In genomic region chr7:111499027-111499426, GRCh38 we compare ENCODE assay signal across 12 cellular contexts.
DNase-seq lines count a peak whose midpoint lies in the region; ATAC-seq, FAIRE-seq and TF ChIP-seq lines count a peak whose summit lies in the region.
"Had no signal": no experiment of that assay in that cellular context is flagged by ENCODE, and none has a peak within 500 bp of the region (broad histone marks: within the 10 kb centered on the region; RNA-seq: fewer than 3 reads in every experiment).

No MANE protein-coding gene starts in this region.

- TF ChIP-seq POLR2A in IMR-90 (IDR thresholded peaks at IDR 0.05; ENCODE audit: low read depth, low read length) = no peak
- no peak for TF ChIP-seq POLR2A in endothelial cell of umbilical vein (IDR thresholded peaks at IDR 0.05; ENCODE audit: low read depth, low read length)

- peaks cover 10% of the 10 kb centered on the region for H3K4me1 Mint-ChIP-seq in activated CD4-positive, alpha-beta memory T cell treated with anti-CD3 and anti-CD28 coated beads for 36 hours (ENCODE audit: low read depth)
- H3K4me1 Mint-ChIP-seq in activated CD4-positive, alpha-beta memory T cell treated with anti-CD3 and anti-CD28 coated beads, Interleukin-2, amount 10 ng/mL, durations not matched to agents 7 days and 5 days = no peaks in the 10 kb centered on the region
- H3K4me1 Mint-ChIP-seq in type B pancreatic cell (ENCODE audit: unreplicated experiment) = no peaks in the 10 kb centered on the region

- H2BK120ac ChIP-seq in IMR-90 (ENCODE audit: low read depth, low read length) = no peak overlapping the region

- WGBS in IMR-90 (ENCODE audit: extremely low coverage in 2 of 2, insufficient read length in 1 of 2), 2 experiments = no CpG with 5 or more reads among the region's 3 CpGs

- H3K4me3 ChIP-seq in IMR-90 (ENCODE audit: insufficient read depth, low read depth, low read length) (no peak overlapping the region), endothelial cell of umbilical vein (replicated peaks in 1 of 3; ENCODE audit: insufficient read depth in 1 of 3, low read depth in 1 of 3, low read length in 3 of 3) (no peak overlapping the region)

- no peak overlapping the region for H4K91ac ChIP-seq in IMR-90 (ENCODE audit: insufficient read depth, low read depth, low read length)

- no peak for TF ChIP-seq RAD21 in IMR-90 (IDR thresholded peaks at IDR 0.05; ENCODE audit: low read length)

- H3K9me1 ChIP-seq in IMR-90 (ENCODE audit: insufficient read depth, low read length) = no peaks in the 10 kb centered on the region
- H3K9me1 ChIP-seq in endothelial cell of umbilical vein (replicated peaks; ENCODE audit: control insufficient read depth, extremely low read depth, insufficient read depth, low read length) = no peaks in the 10 kb centered on the region

- no peak overlapping the region for H2BK5ac ChIP-seq in IMR-90 (ENCODE audit: low read depth, low read length, poor library complexity, severe bottlenecking)

- H3K14ac ChIP-seq in IMR-90 (replicated peaks; ENCODE audit: low read depth, low read length) = no peak overlapping the region

- no peak overlapping the region for H3K56ac ChIP-seq in IMR-90 (ENCODE audit: extremely low read depth, insufficient read depth, low read length)

- H3K27me3 ChIP-seq in IMR-90 (ENCODE audit: control insufficient read depth, insufficient read depth, low read length) (no peaks in the 10 kb centered on the region), endothelial cell of umbilical vein (ENCODE audit: control insufficient read depth in 2 of 2, insufficient read depth in 2 of 2, low read length in 2 of 2) (no peaks in the 10 kb centered on the region)

- dilution Hi-C loops in IMR-90 (cut with HindIII; ENCODE audit: low sequenced_read_pairs, unreplicated experiment) = no loop called here
- dilution Hi-C loops in endothelial cell of umbilical vein (cut with MboI; ENCODE audit: extremely low pct_ligation_motif_present, low sequenced_read_pairs) = no loop called here

- DNase-seq in activated CD4-positive, alpha-beta memory T cell treated with anti-CD3 and anti-CD28 coated beads for 36 hours = peak; percentile 17
- DNase-seq in activated CD4-positive, alpha-beta memory T cell treated with anti-CD3 and anti-CD28 coated beads, Interleukin-2, amount 10 ng/mL, durations not matched to agents 7 days and 5 days = no peak
- DNase-seq in IMR-90 (peak; percentile 83), endothelial cell of umbilical vein (ENCODE audit: low read depth, low spot score) (peak; percentile 8), renal cortical epithelial cell (ENCODE audit: low read depth) (peak; percentile 89), ureter (ENCODE audit: low spot score) (no peak), type B pancreatic cell (ENCODE audit: extremely low spot score, unreplicated experiment) (no peak)
- DNase-seq: effector memory CD4-positive, alpha-beta T cell; GOT3 had no signal

- H3K4ac ChIP-seq in IMR-90 (ENCODE audit: low read depth, low read length) = no peak overlapping the region

- no peak overlapping the region for H3K27ac Mint-ChIP-seq in activated CD4-positive, alpha-beta memory T cell treated with anti-CD3 and anti-CD28 coated beads for 36 hours
- no peak overlapping the region for H3K27ac Mint-ChIP-seq in activated CD4-positive, alpha-beta memory T cell treated with anti-CD3 and anti-CD28 coated beads, Interleukin-2, amount 10 ng/mL, durations not matched to agents 7 days and 5 days
- H3K27ac Mint-ChIP-seq in type B pancreatic cell = no peak overlapping the region
- H3K27ac Mint-ChIP-seq: activated T-helper 2 cell treated with anti-CD3 and anti-CD28 coated beads, Interferon-gamma antibody, Interleukin-2, Interleukin-4, amounts not matched to agents 10 μg/mL and 5 μg/mL and 100 μg/mL, durations not matched to agents 14 hours and 24 hours and 36 hours; T-helper 2 cell treated with Interferon-gamma antibody and Interleukin-4, amounts not matched to agents 5 μg/mL and 100 μg/mL, for 36 hours had no signal

- H3K79me2 ChIP-seq in endothelial cell of umbilical vein (ENCODE audit: control insufficient read depth, insufficient read depth, low read length) = no peaks in the 10 kb centered on the region

- in situ Hi-C loops in IMR-90 (cut with MboI; ENCODE audit: low sequenced_read_pairs) = no loop called here

- no peak overlapping the region for H4K8ac ChIP-seq in IMR-90 (ENCODE audit: low read depth in 2 of 2, low read length in 2 of 2)

- TF ChIP-seq CTCF in IMR-90 (conservative IDR thresholded peaks at IDR 0.05; ENCODE audit: low read depth, low read length) (no peak), endothelial cell of umbilical vein (IDR thresholded peaks at IDR 0.05; ENCODE audit: extremely low read depth in 1 of 2, insufficient read depth in 1 of 2, low read depth in 1 of 2, low read length in 2 of 2) (no peak), type B pancreatic cell (conservative IDR thresholded peaks at IDR 0.05) (no peak)

- POLR2A ChIA-PET in activated CD4-positive, alpha-beta memory T cell treated with anti-CD3 and anti-CD28 coated beads for 36 hours (lab: Charles Lee) = no interaction called here
- POLR2A ChIA-PET in activated CD4-positive, alpha-beta memory T cell treated with anti-CD3 and anti-CD28 coated beads, Interleukin-2, amount 10 ng/mL, durations not matched to agents 7 days and 5 days (lab: Charles Lee) = no interaction called here
- POLR2A ChIA-PET in IMR-90 (lab: Charles Lee; ENCODE audit: unreplicated experiment) (no interaction called here), endothelial cell of umbilical vein (lab: Charles Lee) (no interaction called here)

- no peaks in the 10 kb centered on the region for H3K36me3 ChIP-seq in IMR-90 (ENCODE audit: control insufficient read depth, insufficient read depth, low read length)
- no peaks in the 10 kb centered on the region for H3K36me3 ChIP-seq in endothelial cell of umbilical vein (ENCODE audit: control insufficient read depth in 2 of 2, extremely low read depth in 1 of 2, insufficient read depth in 2 of 2, low read length in 2 of 2)

- CTCF ChIA-PET in activated CD4-positive, alpha-beta memory T cell treated with anti-CD3 and anti-CD28 coated beads for 36 hours (lab: Charles Lee) = no interaction called here
- CTCF ChIA-PET in activated CD4-positive, alpha-beta memory T cell treated with anti-CD3 and anti-CD28 coated beads, Interleukin-2, amount 10 ng/mL, durations not matched to agents 7 days and 5 days (lab: Charles Lee) = interaction anchor here (0.5 kb wide), 1 partner anchor 1725 kb away, joined by 3 read pairs; no protein-coding TSS in a partner anchor
- CTCF ChIA-PET in IMR-90 (lab: Yijun Ruan, JAX) = no interaction called here
- CTCF ChIA-PET in endothelial cell of umbilical vein (lab: Charles Lee) = interaction anchor here (0.8 to 1.3 kb wide), 2 partner anchors 18 to 61 kb away, joined by 3 read pairs; no protein-coding TSS in a partner anchor

- no peaks in the 10 kb centered on the region; the same call in 1 of the 2 replicates for H3K4me1 ChIP-seq in IMR-90 (ENCODE audit: control insufficient read depth, insufficient read depth, low read length)
- no peaks in the 10 kb centered on the region for H3K4me1 ChIP-seq in endothelial cell of umbilical vein (ENCODE audit: control insufficient read depth, extremely low read depth, insufficient read depth, low read length)

- no peaks in the 10 kb centered on the region for H3K27me3 Mint-ChIP-seq in activated CD4-positive, alpha-beta memory T cell treated with anti-CD3 and anti-CD28 coated beads for 36 hours
- H3K27me3 Mint-ChIP-seq in activated CD4-positive, alpha-beta memory T cell treated with anti-CD3 and anti-CD28 coated beads, Interleukin-2, amount 10 ng/mL, durations not matched to agents 7 days and 5 days = no peaks in the 10 kb centered on the region
- no peaks in the 10 kb centered on the region for H3K27me3 Mint-ChIP-seq in type B pancreatic cell

- no peak overlapping the region for H4K5ac ChIP-seq in IMR-90 (ENCODE audit: low read depth, low read length)

- no peak for FAIRE-seq in endothelial cell of umbilical vein (lab: Jason Lieb, UNC)

- peaks cover 3% of the 10 kb centered on the region; the same call in 1 of the 2 replicates for H3K9me3 ChIP-seq in IMR-90 (ENCODE audit: control insufficient read depth, insufficient read depth, low read length)
- no peaks in the 10 kb centered on the region for H3K9me3 ChIP-seq in endothelial cell of umbilical vein (replicated peaks; ENCODE audit: control insufficient read depth, insufficient read depth, low read length)

- peaks cover 8% of the 10 kb centered on the region for H3K36me3 Mint-ChIP-seq in activated CD4-positive, alpha-beta memory T cell treated with anti-CD3 and anti-CD28 coated beads for 36 hours
- no peaks in the 10 kb centered on the region for H3K36me3 Mint-ChIP-seq in activated CD4-positive, alpha-beta memory T cell treated with anti-CD3 and anti-CD28 coated beads, Interleukin-2, amount 10 ng/mL, durations not matched to agents 7 days and 5 days (ENCODE audit: low read depth)
- peaks cover 4% of the 10 kb centered on the region for H3K36me3 Mint-ChIP-seq in type B pancreatic cell

- no peak overlapping the region for H2AFZ ChIP-seq in IMR-90 (replicated peaks; ENCODE audit: low read length, poor library complexity)
- H2AFZ ChIP-seq in endothelial cell of umbilical vein (ENCODE audit: low read depth, low read length) = no peak overlapping the region

- no peak overlapping the region for H3K18ac ChIP-seq in IMR-90 (ENCODE audit: low read depth, low read length)

- H3K27ac ChIP-seq in IMR-90 (ENCODE audit: insufficient read depth, low read length) = no peak overlapping the region
- no peak overlapping the region for H3K27ac ChIP-seq in endothelial cell of umbilical vein (ENCODE audit: insufficient read depth, low read depth, low read length)

- H4K20me1 ChIP-seq in IMR-90 (ENCODE audit: insufficient read depth, low read length) (no peaks in the 10 kb centered on the region), endothelial cell of umbilical vein (replicated peaks; ENCODE audit: control insufficient read depth, extremely low read depth, insufficient read depth, low read length) (no peaks in the 10 kb centered on the region)

- H2AK9ac ChIP-seq in IMR-90 (replicated peaks; ENCODE audit: low read depth, low read length, poor library complexity) = no peak overlapping the region

- intact Hi-C loops in activated CD4-positive, alpha-beta memory T cell treated with anti-CD3 and anti-CD28 coated beads for 36 hours (cut with micrococcal nuclease) = no loop called here
- intact Hi-C loops in IMR-90 (cut with micrococcal nuclease) = no loop called here
- intact Hi-C loops in endothelial cell of umbilical vein (cut with micrococcal nuclease) = no loop called here

- H3K9me3 Mint-ChIP-seq in activated CD4-positive, alpha-beta memory T cell treated with anti-CD3 and anti-CD28 coated beads for 36 hours = peaks cover 7% of the 10 kb centered on the region
- H3K9me3 Mint-ChIP-seq in activated CD4-positive, alpha-beta memory T cell treated with anti-CD3 and anti-CD28 coated beads, Interleukin-2, amount 10 ng/mL, durations not matched to agents 7 days and 5 days = peaks cover 2% of the 10 kb centered on the region
- H3K9me3 Mint-ChIP-seq in type B pancreatic cell = no peaks in the 10 kb centered on the region
- H3K9me3 Mint-ChIP-seq: activated T-helper 2 cell treated with anti-CD3 and anti-CD28 coated beads, Interferon-gamma antibody, Interleukin-2, Interleukin-4, amounts not matched to agents 10 μg/mL and 5 μg/mL and 100 μg/mL, durations not matched to agents 14 hours and 24 hours and 36 hours had no signal

- peak; percentile 35 for ATAC-seq in IMR-90 (ENCODE audit: low read depth)
- ATAC-seq in HG02973 (IDR thresholded peaks at IDR 0.05; ENCODE audit: unreplicated experiment) = no peak

- H2BK20ac ChIP-seq in IMR-90 (ENCODE audit: low read depth, low read length) = no peak overlapping the region

- H2AK5ac ChIP-seq in IMR-90 (ENCODE audit: low read depth, low read length) = no peak overlapping the region

- H2BK15ac ChIP-seq in IMR-90 (ENCODE audit: low read depth, low read length) = no peak overlapping the region

- no peak overlapping the region for H3K23ac ChIP-seq in IMR-90 (ENCODE audit: low read depth, low read length)

- no peak overlapping the region for H3K4me3 Mint-ChIP-seq in activated CD4-positive, alpha-beta memory T cell treated with anti-CD3 and anti-CD28 coated beads for 36 hours
- H3K4me3 Mint-ChIP-seq in activated CD4-positive, alpha-beta memory T cell treated with anti-CD3 and anti-CD28 coated beads, Interleukin-2, amount 10 ng/mL, durations not matched to agents 7 days and 5 days = no peak overlapping the region
- H3K4me3 Mint-ChIP-seq in type B pancreatic cell = no peak overlapping the region
- H3K4me3 Mint-ChIP-seq: T-helper 2 cell treated with Interferon-gamma antibody and Interleukin-4, amounts not matched to agents 5 μg/mL and 100 μg/mL, for 36 hours had no signal

- H3K9ac ChIP-seq in IMR-90 (ENCODE audit: low read depth, low read length) = no peak overlapping the region
- no peak overlapping the region for H3K9ac ChIP-seq in endothelial cell of umbilical vein (replicated peaks; ENCODE audit: extremely low read depth, insufficient read depth, low read length)

- H3K4me2 ChIP-seq in IMR-90 (ENCODE audit: low read depth, low read length) (no peak overlapping the region), endothelial cell of umbilical vein (ENCODE audit: insufficient read depth, low read length) (no peak overlapping the region)

- no peaks in the 10 kb centered on the region for H3K79me1 ChIP-seq in IMR-90 (ENCODE audit: low read depth in 1 of 2, low read length in 2 of 2)

- BruUV-seq in IMR-90 (replicated peaks; lab: Mats Ljungman, UMichigan) (no TSS peak), endothelial cell of umbilical vein (replicated peaks; lab: Mats Ljungman, UMichigan) (no TSS peak)

Comparison
In these comparisons a context has a peak if more than half of its experiments do, and no peak if none do; other contexts are left out.
1. DNase-seq: peak in activated CD4-positive, alpha-beta memory T cell treated with anti-CD3 and anti-CD28 coated beads for 36 hours (single experiment), IMR-90 (single experiment), endothelial cell of umbilical vein (single experiment) and renal cortical epithelial cell (single experiment); none in activated CD4-positive, alpha-beta memory T cell treated with anti-CD3 and anti-CD28 coated beads, Interleukin-2, amount 10 ng/mL, durations not matched to agents 7 days and 5 days (single experiment), ureter (single experiment) and type B pancreatic cell (single experiment).
2. CTCF ChIA-PET loops: an anchor here in activated CD4-positive, alpha-beta memory T cell treated with anti-CD3 and anti-CD28 coated beads, Interleukin-2, amount 10 ng/mL, durations not matched to agents 7 days and 5 days (0.5 kb wide) and endothelial cell of umbilical vein (0.8 to 1.3 kb wide); none called in activated CD4-positive, alpha-beta memory T cell treated with anti-CD3 and anti-CD28 coated beads for 36 hours and IMR-90.